Comparison of ENCODE assay signal across 18 cellular contexts in genomic region chr3:67402873-67403272, GRCh38.
A peak's percentile ranks its signal among the peaks of the same experiment; 100 is the strongest.
DNase-seq lines count a peak whose midpoint lies in the region; ATAC-seq, FAIRE-seq and TF ChIP-seq lines count a peak whose summit lies in the region.
"Had no signal": no experiment of that assay in that cellular context is flagged by ENCODE, and none has a peak within 500 bp of the region (broad histone marks: within the 10 kb centered on the region; RNA-seq: fewer than 3 reads in every experiment).

No MANE protein-coding gene starts in this region.

- no peak for TF ChIP-seq CTCF in ascending aorta (IDR thresholded peaks at IDR 0.05)

- no peak overlapping the region for H3K4me3 Mint-ChIP-seq in activated naive CD4-positive, alpha-beta T cell treated with anti-CD3 and anti-CD28 coated beads, Interleukin-2, amount 50 U/mL, for 24 hours
- H3K4me3 Mint-ChIP-seq in stimulated activated effector memory CD8-positive, alpha-beta T cell treated with anti-CD3 and anti-CD28 coated beads, Interleukin-12 subunit alpha, Interleukin-12 subunit beta, amount 100 ng/mL, for 72 hours = no peak overlapping the region
- H3K4me3 Mint-ChIP-seq: CD4-positive, alpha-beta memory T cell; HFFc6 had no signal

- no peaks in the 10 kb centered on the region for H3K27me3 Mint-ChIP-seq in activated naive CD4-positive, alpha-beta T cell treated with anti-CD3 and anti-CD28 coated beads, Interleukin-2, amount 50 U/mL, for 24 hours
- H3K27me3 Mint-ChIP-seq: CD4-positive, alpha-beta memory T cell had no signal

- no peak for DNase-seq in activated naive CD4-positive, alpha-beta T cell treated with Interleukin-2 at 50 U/mL for 16 hours
- DNase-seq in stimulated activated effector memory CD8-positive, alpha-beta T cell treated with anti-CD3 and anti-CD28 coated beads, Interleukin-12 subunit alpha, Interleukin-12 subunit beta, amount 100 ng/mL, for 72 hours (ENCODE audit: low spot score in 2 of 2) = no peak
- no peak for DNase-seq in ascending aorta (ENCODE audit: low spot score in 2 of 2)
- DNase-seq: C1 segment of cervical spinal cord; Calu3; CD4-positive, alpha-beta memory T cell; COR-L47; DMS79; EL; GDM1; GOT3; HFFc6 had no signal

- no peaks in the 10 kb centered on the region for H3K9me3 Mint-ChIP-seq in activated naive CD4-positive, alpha-beta T cell treated with anti-CD3 and anti-CD28 coated beads, Interleukin-2, amount 50 U/mL, for 24 hours
- no peaks in the 10 kb centered on the region for H3K9me3 Mint-ChIP-seq in stimulated activated effector memory CD8-positive, alpha-beta T cell treated with anti-CD3 and anti-CD28 coated beads, Interleukin-12 subunit alpha, Interleukin-12 subunit beta, amount 100 ng/mL, for 72 hours
- H3K9me3 Mint-ChIP-seq: HFFc6 had no signal

- no peak overlapping the region for H3K27ac ChIP-seq in ascending aorta

- H3K9me3 ChIP-seq in endocrine pancreas (ENCODE audit: control insufficient read depth, low read length) (no peaks in the 10 kb centered on the region), ascending aorta (no peaks in the 10 kb centered on the region)
- H3K9me3 ChIP-seq: HAP-1 had no signal

- intact Hi-C loops in ascending aorta (cut with DNase I) = no loop called here

- H3K4me3 ChIP-seq in endocrine pancreas (ENCODE audit: control insufficient read depth, insufficient read depth, low read length) (peak overlapping the region; percentile 8), ascending aorta (no peak overlapping the region)
- H3K4me3 ChIP-seq: GM12878, HAP-1 had no signal

- H3K9ac ChIP-seq in endocrine pancreas (ENCODE audit: control insufficient read depth, insufficient read depth, low read length) = no peak overlapping the region

- H3K36me3 ChIP-seq in endocrine pancreas (ENCODE audit: control insufficient read depth, insufficient read depth, low read length) (no peaks in the 10 kb centered on the region), ascending aorta (peaks cover 7 to 13% of the 10 kb centered on the region in 2 donors)
- H3K36me3 ChIP-seq: HAP-1 had no signal

- H3K36me3 Mint-ChIP-seq in activated naive CD4-positive, alpha-beta T cell treated with anti-CD3 and anti-CD28 coated beads, Interleukin-2, amount 50 U/mL, for 24 hours = peaks cover 36% of the 10 kb centered on the region
- H3K36me3 Mint-ChIP-seq in stimulated activated effector memory CD8-positive, alpha-beta T cell treated with anti-CD3 and anti-CD28 coated beads, Interleukin-12 subunit alpha, Interleukin-12 subunit beta, amount 100 ng/mL, for 72 hours = peaks cover 44% of the 10 kb centered on the region

- peaks cover 5% of the 10 kb centered on the region for H3K4me1 ChIP-seq in endocrine pancreas (ENCODE audit: control insufficient read depth, insufficient read depth, low read length)
- no peaks in the 10 kb centered on the region for H3K4me1 ChIP-seq in ascending aorta
- H3K4me1 ChIP-seq: HAP-1 had no signal

- H3K27me3 ChIP-seq in endocrine pancreas (ENCODE audit: control insufficient read depth, insufficient read depth, low read length) (no peaks in the 10 kb centered on the region), ascending aorta (no peaks in the 10 kb centered on the region)

- peak; percentile 80 for FAIRE-seq in islet of Langerhans (lab: Jason Lieb, UNC)
- FAIRE-seq: GM12878, H54 had no signal

- peak overlapping the region; percentile 25 for H3K27ac Mint-ChIP-seq in activated naive CD4-positive, alpha-beta T cell treated with anti-CD3 and anti-CD28 coated beads, Interleukin-2, amount 50 U/mL, for 24 hours
- H3K27ac Mint-ChIP-seq in stimulated activated effector memory CD8-positive, alpha-beta T cell treated with anti-CD3 and anti-CD28 coated beads, Interleukin-12 subunit alpha, Interleukin-12 subunit beta, amount 100 ng/mL, for 72 hours = peak overlapping the region; percentile 18
- H3K27ac Mint-ChIP-seq: HFFc6 had no signal

- H3K4me1 Mint-ChIP-seq in activated naive CD4-positive, alpha-beta T cell treated with anti-CD3 and anti-CD28 coated beads, Interleukin-2, amount 50 U/mL, for 24 hours = no peaks in the 10 kb centered on the region
- H3K4me1 Mint-ChIP-seq in stimulated activated effector memory CD8-positive, alpha-beta T cell treated with anti-CD3 and anti-CD28 coated beads, Interleukin-12 subunit alpha, Interleukin-12 subunit beta, amount 100 ng/mL, for 72 hours = no peaks in the 10 kb centered on the region

- no peak for ATAC-seq in stimulated activated effector memory CD8-positive, alpha-beta T cell treated with anti-CD3 and anti-CD28 coated beads, Interleukin-12 subunit alpha, Interleukin-12 subunit beta, amount 100 ng/mL, for 72 hours
- ATAC-seq: GM12878 had no signal
